Comparison of ENCODE assay signal across 15 cellular contexts in genomic region chr12:91818236-91819131, GRCh38.
A peak's percentile ranks its signal among the peaks of the same experiment; 100 is the strongest.
DNase-seq lines count a peak whose midpoint lies in the region; ATAC-seq and TF ChIP-seq lines count a peak whose summit lies in the region.
"Had no signal": no experiment of that assay in that cellular context is flagged by ENCODE, and none has a peak within 500 bp of the region (broad histone marks: within the 10 kb centered on the region; RNA-seq: fewer than 3 reads in every experiment).

No MANE protein-coding gene starts in this region.

- H3K4me3 ChIP-seq in breast epithelium (no peak overlapping the region), esophagus squamous epithelium (no peak overlapping the region)
- no peak overlapping the region for H3K4me3 ChIP-seq in naive thymus-derived CD4-positive, alpha-beta T cell (ENCODE audit: low read length)
- H3K4me3 ChIP-seq: spleen had no signal

- peak overlapping the region; percentile 8 for H3K4me3 Mint-ChIP-seq in MCF 10A (ENCODE audit: unreplicated experiment)
- H3K4me3 Mint-ChIP-seq in naive thymus-derived CD4-positive, alpha-beta T cell = no peak overlapping the region
- no peak overlapping the region for H3K4me3 Mint-ChIP-seq in activated naive CD8-positive, alpha-beta T cell treated with anti-CD3 and anti-CD28 coated beads for 36 hours
- H3K4me3 Mint-ChIP-seq in stimulated activated naive CD8-positive, alpha-beta T cell treated with anti-CD3 and anti-CD28 coated beads, Interleukin-15, amount 100 ng/mL, for 72 hours = no peak overlapping the region
- H3K4me3 Mint-ChIP-seq: naive thymus-derived CD8-positive, alpha-beta T cell had no signal

- no peak for TF ChIP-seq CTCF in MCF 10A (IDR thresholded peaks at IDR 0.05; ENCODE audit: unreplicated experiment)
- no peak for TF ChIP-seq CTCF in breast epithelium (IDR thresholded peaks at IDR 0.05)
- TF ChIP-seq CTCF in esophagus squamous epithelium (IDR thresholded peaks at IDR 0.05) = no peak
- TF ChIP-seq CTCF in GM10248 (IDR thresholded peaks at IDR 0.05; ENCODE audit: control extremely low read depth, extremely low read depth, low read depth, missing control alignments) = no peak

- H3K27me3 Mint-ChIP-seq in MCF 10A (ENCODE audit: insufficient read depth, unreplicated experiment) = no peaks in the 10 kb centered on the region
- no peaks in the 10 kb centered on the region for H3K27me3 Mint-ChIP-seq in naive thymus-derived CD4-positive, alpha-beta T cell
- no peaks in the 10 kb centered on the region for H3K27me3 Mint-ChIP-seq in activated naive CD8-positive, alpha-beta T cell treated with anti-CD3 and anti-CD28 coated beads for 36 hours
- no peaks in the 10 kb centered on the region for H3K27me3 Mint-ChIP-seq in stimulated activated naive CD8-positive, alpha-beta T cell treated with anti-CD3 and anti-CD28 coated beads, Interleukin-15, amount 100 ng/mL, for 72 hours
- H3K27me3 Mint-ChIP-seq: naive thymus-derived CD8-positive, alpha-beta T cell had no signal

- intact Hi-C loops in MCF 10A (cut with micrococcal nuclease) = loop anchor here (5.0 kb wide), 1 partner anchor 834 kb away; no protein-coding TSS in a partner anchor
- intact Hi-C loops in breast epithelium (cut with DNase I; ENCODE audit: low total_unique reads) = no loop called here
- intact Hi-C loops in esophagus squamous epithelium (cut with DNase I) = no loop called here
- intact Hi-C loops in naive thymus-derived CD4-positive, alpha-beta T cell (cut with micrococcal nuclease) = loop anchor here in 1 of 2 donors (10.0 kb wide), 1 partner anchor 586 kb away; no protein-coding TSS in a partner anchor

- H3K27ac ChIP-seq in breast epithelium (peak overlapping the region in 1 of 2 donors; percentile 9), esophagus squamous epithelium (peak overlapping the region; percentile 53 to 77 (median 70))
- no peak overlapping the region for H3K27ac ChIP-seq in naive thymus-derived CD4-positive, alpha-beta T cell (ENCODE audit: low read depth, low read length)
- H3K27ac ChIP-seq: spleen had no signal

- H3K4me1 ChIP-seq in breast epithelium (no peaks in the 10 kb centered on the region), esophagus squamous epithelium (peaks cover 12 to 28% (median 17%) of the 10 kb centered on the region in 3 donors)
- no peaks in the 10 kb centered on the region for H3K4me1 ChIP-seq in naive thymus-derived CD4-positive, alpha-beta T cell (ENCODE audit: control insufficient read depth in 2 of 2, insufficient read depth in 2 of 2, low read length in 2 of 2)
- H3K4me1 ChIP-seq: spleen had no signal

- peaks cover 31% of the 10 kb centered on the region for H3K4me1 Mint-ChIP-seq in MCF 10A (ENCODE audit: insufficient read depth, unreplicated experiment)
- H3K4me1 Mint-ChIP-seq in naive thymus-derived CD4-positive, alpha-beta T cell = peaks cover 0 to 33% (median 13%) of the 10 kb centered on the region in 7 donors
- H3K4me1 Mint-ChIP-seq in activated naive CD8-positive, alpha-beta T cell treated with anti-CD3 and anti-CD28 coated beads for 36 hours = peaks cover 3% of the 10 kb centered on the region
- H3K4me1 Mint-ChIP-seq in stimulated activated naive CD8-positive, alpha-beta T cell treated with anti-CD3 and anti-CD28 coated beads, Interleukin-15, amount 100 ng/mL, for 72 hours = peaks cover 13% of the 10 kb centered on the region

- TF ChIP-seq POLR2A in breast epithelium (IDR thresholded peaks at IDR 0.05) = no peak
- TF ChIP-seq POLR2A in esophagus squamous epithelium (IDR thresholded peaks at IDR 0.05) = no peak

- H3K9me3 Mint-ChIP-seq in MCF 10A (ENCODE audit: unreplicated experiment) = no peaks in the 10 kb centered on the region
- H3K9me3 Mint-ChIP-seq in naive thymus-derived CD4-positive, alpha-beta T cell = peaks cover 0 to 19% (median 4%) of the 10 kb centered on the region in 11 donors
- peaks cover 5% of the 10 kb centered on the region for H3K9me3 Mint-ChIP-seq in activated naive CD8-positive, alpha-beta T cell treated with anti-CD3 and anti-CD28 coated beads for 36 hours
- peaks cover 0 to 12% of the 10 kb centered on the region in 2 donors for H3K9me3 Mint-ChIP-seq in stimulated activated naive CD8-positive, alpha-beta T cell treated with anti-CD3 and anti-CD28 coated beads, Interleukin-15, amount 100 ng/mL, for 72 hours

- POLR2A ChIA-PET in MCF 10A (lab: Yijun Ruan, JAX) = interaction anchor here (0.6 to 13.1 kb wide), 64 partner anchors 8 to 831 kb away, joined by 3 to 222 read pairs (median 4); partner anchors contain the start of gene BTG1
- POLR2A ChIA-PET in naive thymus-derived CD4-positive, alpha-beta T cell (lab: Charles Lee) = interaction anchor here (0.8 to 1.6 kb wide), 4 partner anchors 11 to 315 kb away, joined by 3 to 7 read pairs (median 3); no protein-coding TSS in a partner anchor
- POLR2A ChIA-PET in GM10248 (lab: Yijun Ruan, JAX) = no interaction called here

- 33 to 37% methylated on average over 2 of the region's 2 CpGs for WGBS in esophagus squamous epithelium, 2 donors

- H3K36me3 ChIP-seq in breast epithelium (no peaks in the 10 kb centered on the region), esophagus squamous epithelium (no peaks in the 10 kb centered on the region)
- no peaks in the 10 kb centered on the region for H3K36me3 ChIP-seq in naive thymus-derived CD4-positive, alpha-beta T cell (ENCODE audit: control insufficient read depth in 2 of 3, insufficient read depth in 3 of 3, low read length in 3 of 3)
- H3K36me3 ChIP-seq: spleen had no signal

- H3K27me3 ChIP-seq in breast epithelium (no peaks in the 10 kb centered on the region), esophagus squamous epithelium (no peaks in the 10 kb centered on the region)
- no peaks in the 10 kb centered on the region for H3K27me3 ChIP-seq in naive thymus-derived CD4-positive, alpha-beta T cell (ENCODE audit: control insufficient read depth in 2 of 2, insufficient read depth in 2 of 2, low read length in 2 of 2)
- H3K27me3 ChIP-seq: spleen had no signal

- no TSS peak for BruUV-seq in MCF 10A (replicated peaks; lab: Mats Ljungman, UMichigan)

- H3K36me3 Mint-ChIP-seq in MCF 10A (ENCODE audit: insufficient read depth, unreplicated experiment) = no peaks in the 10 kb centered on the region
- peaks cover 3 to 9% (median 5%) of the 10 kb centered on the region in 5 donors for H3K36me3 Mint-ChIP-seq in naive thymus-derived CD4-positive, alpha-beta T cell
- H3K36me3 Mint-ChIP-seq in activated naive CD8-positive, alpha-beta T cell treated with anti-CD3 and anti-CD28 coated beads for 36 hours = peaks cover 3% of the 10 kb centered on the region

- CTCF ChIA-PET in MCF 10A (lab: Yijun Ruan, JAX) (interaction anchor here (0.5 to 1.5 kb wide), 13 partner anchors 39 to 791 kb away, joined by 3 to 7 read pairs (median 3); no protein-coding TSS in a partner anchor), GM10248 (lab: Yijun Ruan, JAX) (interaction anchor here (1.3 to 2.8 kb wide), 3 partner anchors 10 to 22 kb away, joined by 4 to 11 read pairs (median 11); no protein-coding TSS in a partner anchor)
- CTCF ChIA-PET in naive thymus-derived CD4-positive, alpha-beta T cell (lab: Charles Lee) = no interaction called here

- ATAC-seq in naive thymus-derived CD4-positive, alpha-beta T cell = no peak
- ATAC-seq in stimulated activated naive CD8-positive, alpha-beta T cell treated with anti-CD3 and anti-CD28 coated beads, Interleukin-15, amount 100 ng/mL, for 72 hours = no peak
- ATAC-seq: naive thymus-derived CD8-positive, alpha-beta T cell; Panc1 had no signal

- no peaks in the 10 kb centered on the region for H3K9me3 ChIP-seq in breast epithelium
- no peaks in the 10 kb centered on the region for H3K9me3 ChIP-seq in esophagus squamous epithelium
- H3K9me3 ChIP-seq in naive thymus-derived CD4-positive, alpha-beta T cell (ENCODE audit: control insufficient read depth in 2 of 3, low read length in 3 of 3) = no peaks in the 10 kb centered on the region

- DNase-seq in MCF 10A (ENCODE audit: unreplicated experiment) (peak; percentile 18), breast epithelium (ENCODE audit: low spot score in 2 of 2) (no peak), esophagus squamous epithelium (lab: John Stamatoyannopoulos, UW) (no peak), Ammon's horn (ENCODE audit: low spot score) (no peak), GM10248 (ENCODE audit: extremely low spot score) (no peak)
- no peak for DNase-seq in naive thymus-derived CD4-positive, alpha-beta T cell
- DNase-seq in activated naive CD8-positive, alpha-beta T cell treated with anti-CD3 and anti-CD28 coated beads for 36 hours = no peak
- no peak for DNase-seq in stimulated activated naive CD8-positive, alpha-beta T cell treated with anti-CD3 and anti-CD28 coated beads, Interleukin-15, amount 100 ng/mL, for 72 hours
- DNase-seq: activated CD4-positive, alpha-beta T cell treated with anti-CD3 and anti-CD28 coated beads, Interleukin-2, amount 50 U/mL, for 4 hours; activated gamma-delta T cell; Karpas-422; naive thymus-derived CD8-positive, alpha-beta T cell; NCI-H2171; spleen had no signal

- peak overlapping the region; percentile 42 for H3K27ac Mint-ChIP-seq in MCF 10A (ENCODE audit: low read depth, unreplicated experiment)
- peak overlapping the region in 5 of 9 donors; percentile 3 to 63 (median 33) for H3K27ac Mint-ChIP-seq in naive thymus-derived CD4-positive, alpha-beta T cell
- no peak overlapping the region for H3K27ac Mint-ChIP-seq in activated naive CD8-positive, alpha-beta T cell treated with anti-CD3 and anti-CD28 coated beads for 36 hours
- no peak overlapping the region for H3K27ac Mint-ChIP-seq in stimulated activated naive CD8-positive, alpha-beta T cell treated with anti-CD3 and anti-CD28 coated beads, Interleukin-15, amount 100 ng/mL, for 72 hours

Comparison
In these comparisons a context has a peak if more than half of its experiments do, and no peak if none do; other contexts are left out.
1. H3K27ac Mint-ChIP-seq: peak in MCF 10A (single experiment) and naive thymus-derived CD4-positive, alpha-beta T cell (5 of 9); none in activated naive CD8-positive, alpha-beta T cell treated with anti-CD3 and anti-CD28 coated beads for 36 hours (single experiment) and stimulated activated naive CD8-positive, alpha-beta T cell treated with anti-CD3 and anti-CD28 coated beads, Interleukin-15, amount 100 ng/mL, for 72 hours (0 of 2).